1 cellular context compared by ENCODE assay signal in the genomic region with DNA sequence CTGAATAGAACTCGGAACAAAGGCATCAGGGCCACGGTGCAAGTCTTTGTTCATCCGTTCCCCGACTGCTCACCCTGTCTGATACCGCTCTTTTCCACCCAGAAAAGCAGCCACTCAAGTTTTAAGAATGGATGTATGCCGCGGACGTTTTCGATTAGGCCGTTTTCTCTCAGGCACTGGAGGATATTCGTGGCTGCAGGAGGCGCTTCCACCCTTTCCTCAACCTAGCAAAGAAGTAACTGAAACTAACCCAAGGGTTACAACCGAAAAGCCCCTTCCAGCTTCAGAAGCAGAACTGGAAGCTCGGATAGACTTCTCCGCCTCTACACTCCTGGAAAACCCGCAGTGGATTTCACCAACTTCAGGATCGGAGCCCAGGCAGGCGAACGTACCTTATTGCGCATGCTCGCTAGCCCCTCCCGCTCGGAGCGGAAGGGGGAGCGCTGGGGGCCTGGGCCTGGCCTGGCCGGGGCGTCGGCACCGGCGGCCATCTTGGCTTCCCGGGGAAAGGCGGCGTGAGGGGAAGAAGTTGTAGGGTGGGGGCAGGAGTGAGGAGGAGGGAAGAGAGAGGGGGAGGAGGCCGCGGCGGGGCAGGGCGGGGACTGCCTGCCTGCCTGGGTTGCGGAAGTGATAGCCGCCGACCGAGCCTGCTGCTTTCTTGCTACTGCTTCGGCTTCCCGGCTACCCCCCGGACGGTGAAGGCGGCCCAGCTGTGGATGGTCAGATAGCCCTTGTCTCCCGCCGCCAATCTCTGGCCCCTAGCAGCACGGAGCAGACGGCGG.
TF ChIP-seq lines count a peak whose summit lies in the region.

A gene (plus strand): TSS at position 619 of the 782 bp plus-strand sequence. CDS start 191 bp downstream, outside the sequence.

TF ChIP-seq in HepG2, 621 proteins besides CTCF, POLR2A, EP300 and RAD21 (continued from another document and continues in another):
- TF ChIP-seq, protein P1, sequence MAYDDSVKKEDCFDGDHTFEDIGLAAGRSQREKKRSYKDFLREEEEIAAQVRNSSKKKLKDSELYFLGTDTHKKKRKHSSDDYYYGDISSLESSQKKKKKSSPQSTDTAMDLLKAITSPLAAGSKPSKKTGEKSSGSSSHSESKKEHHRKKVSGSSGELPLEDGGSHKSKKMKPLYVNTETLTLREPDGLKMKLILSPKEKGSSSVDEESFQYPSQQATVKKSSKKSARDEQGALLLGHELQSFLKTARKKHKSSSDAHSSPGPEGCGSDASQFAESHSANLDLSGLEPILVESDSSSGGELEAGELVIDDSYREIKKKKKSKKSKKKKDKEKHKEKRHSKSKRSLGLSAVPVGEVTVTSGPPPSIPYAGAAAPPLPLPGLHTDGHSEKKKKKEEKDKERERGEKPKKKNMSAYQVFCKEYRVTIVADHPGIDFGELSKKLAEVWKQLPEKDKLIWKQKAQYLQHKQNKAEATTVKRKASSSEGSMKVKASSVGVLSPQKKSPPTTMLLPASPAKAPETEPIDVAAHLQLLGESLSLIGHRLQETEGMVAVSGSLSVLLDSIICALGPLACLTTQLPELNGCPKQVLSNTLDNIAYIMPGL (CRISPR knock-in tag; IDR thresholded peaks at IDR 0.05; ENCODE audit: borderline replicate concordance in 1 of 2, low read depth in 1 of 2): peak; percentile 79 to 97
- peak; percentile 31; the same call in 1 of the 2 replicates for TF ChIP-seq RARA (CRISPR knock-in tag; IDR thresholded peaks at IDR 0.05)
- TF ChIP-seq RNF2 (conservative IDR thresholded peaks at IDR 0.05; ENCODE audit: low read depth): peak; percentile 79; the same call in 1 of the 2 replicates
- peak; percentile 96 for TF ChIP-seq ZNF878 (CRISPR knock-in tag; IDR thresholded peaks at IDR 0.05)
- TF ChIP-seq, protein P2, sequence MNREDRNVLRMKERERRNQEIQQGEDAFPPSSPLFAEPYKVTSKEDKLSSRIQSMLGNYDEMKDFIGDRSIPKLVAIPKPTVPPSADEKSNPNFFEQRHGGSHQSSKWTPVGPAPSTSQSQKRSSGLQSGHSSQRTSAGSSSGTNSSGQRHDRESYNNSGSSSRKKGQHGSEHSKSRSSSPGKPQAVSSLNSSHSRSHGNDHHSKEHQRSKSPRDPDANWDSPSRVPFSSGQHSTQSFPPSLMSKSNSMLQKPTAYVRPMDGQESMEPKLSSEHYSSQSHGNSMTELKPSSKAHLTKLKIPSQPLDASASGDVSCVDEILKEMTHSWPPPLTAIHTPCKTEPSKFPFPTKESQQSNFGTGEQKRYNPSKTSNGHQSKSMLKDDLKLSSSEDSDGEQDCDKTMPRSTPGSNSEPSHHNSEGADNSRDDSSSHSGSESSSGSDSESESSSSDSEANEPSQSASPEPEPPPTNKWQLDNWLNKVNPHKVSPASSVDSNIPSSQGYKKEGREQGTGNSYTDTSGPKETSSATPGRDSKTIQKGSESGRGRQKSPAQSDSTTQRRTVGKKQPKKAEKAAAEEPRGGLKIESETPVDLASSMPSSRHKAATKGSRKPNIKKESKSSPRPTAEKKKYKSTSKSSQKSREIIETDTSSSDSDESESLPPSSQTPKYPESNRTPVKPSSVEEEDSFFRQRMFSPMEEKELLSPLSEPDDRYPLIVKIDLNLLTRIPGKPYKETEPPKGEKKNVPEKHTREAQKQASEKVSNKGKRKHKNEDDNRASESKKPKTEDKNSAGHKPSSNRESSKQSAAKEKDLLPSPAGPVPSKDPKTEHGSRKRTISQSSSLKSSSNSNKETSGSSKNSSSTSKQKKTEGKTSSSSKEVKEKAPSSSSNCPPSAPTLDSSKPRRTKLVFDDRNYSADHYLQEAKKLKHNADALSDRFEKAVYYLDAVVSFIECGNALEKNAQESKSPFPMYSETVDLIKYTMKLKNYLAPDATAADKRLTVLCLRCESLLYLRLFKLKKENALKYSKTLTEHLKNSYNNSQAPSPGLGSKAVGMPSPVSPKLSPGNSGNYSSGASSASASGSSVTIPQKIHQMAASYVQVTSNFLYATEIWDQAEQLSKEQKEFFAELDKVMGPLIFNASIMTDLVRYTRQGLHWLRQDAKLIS (CRISPR knock-in tag; IDR thresholded peaks at IDR 0.05): peak; percentile 55; the same call in 1 of the 2 replicates
- TF ChIP-seq NR2C2 (CRISPR knock-in tag; IDR thresholded peaks at IDR 0.05; ENCODE audit: borderline replicate concordance): peak; percentile 68
- no peak for TF ChIP-seq SCMH1 (CRISPR knock-in tag; IDR thresholded peaks at IDR 0.05; ENCODE audit: borderline replicate concordance)
- TF ChIP-seq, protein P3, sequence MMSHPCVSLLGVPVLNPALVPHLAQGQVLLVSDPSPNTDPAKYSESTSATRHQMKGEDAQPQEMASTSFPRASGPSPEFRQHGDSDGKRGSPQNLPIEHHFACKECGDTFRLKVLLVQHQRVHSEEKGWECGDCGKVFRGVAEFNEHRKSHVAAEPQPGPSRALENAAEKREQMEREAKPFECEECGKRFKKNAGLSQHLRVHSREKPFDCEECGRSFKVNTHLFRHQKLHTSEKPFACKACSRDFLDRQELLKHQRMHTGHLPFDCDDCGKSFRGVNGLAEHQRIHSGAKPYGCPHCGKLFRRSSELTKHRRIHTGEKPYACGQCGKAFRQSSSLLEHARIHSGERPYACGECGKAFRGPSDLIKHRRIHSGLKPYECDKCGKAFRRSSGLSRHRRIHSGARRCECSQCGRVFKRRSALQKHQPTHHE (CRISPR knock-in tag; IDR thresholded peaks at IDR 0.05; ENCODE audit: borderline replicate concordance): peak; percentile 96
- no peak for TF ChIP-seq KAT2B (IDR thresholded peaks at IDR 0.05; ENCODE audit: borderline replicate concordance, low read depth, low read length)
- TF ChIP-seq, protein P4, sequence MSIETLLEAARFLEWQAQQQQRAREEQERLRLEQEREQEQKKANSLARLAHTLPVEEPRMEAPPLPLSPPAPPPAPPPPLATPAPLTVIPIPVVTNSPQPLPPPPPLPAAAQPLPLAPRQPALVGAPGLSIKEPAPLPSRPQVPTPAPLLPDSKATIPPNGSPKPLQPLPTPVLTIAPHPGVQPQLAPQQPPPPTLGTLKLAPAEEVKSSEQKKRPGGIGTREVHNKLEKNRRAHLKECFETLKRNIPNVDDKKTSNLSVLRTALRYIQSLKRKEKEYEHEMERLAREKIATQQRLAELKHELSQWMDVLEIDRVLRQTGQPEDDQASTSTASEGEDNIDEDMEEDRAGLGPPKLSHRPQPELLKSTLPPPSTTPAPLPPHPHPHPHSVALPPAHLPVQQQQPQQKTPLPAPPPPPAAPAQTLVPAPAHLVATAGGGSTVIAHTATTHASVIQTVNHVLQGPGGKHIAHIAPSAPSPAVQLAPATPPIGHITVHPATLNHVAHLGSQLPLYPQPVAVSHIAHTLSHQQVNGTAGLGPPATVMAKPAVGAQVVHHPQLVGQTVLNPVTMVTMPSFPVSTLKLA (IDR thresholded peaks at IDR 0.05): peak; percentile 59
- peak; percentile 88 for TF ChIP-seq ZNF605 (CRISPR knock-in tag; IDR thresholded peaks at IDR 0.05)
- TF ChIP-seq TP53 (CRISPR knock-in tag; conservative IDR thresholded peaks at IDR 0.05): no peak
- 0 out of 2 replicates have a peak, but pooled peaks have one; percentile 44 for TF ChIP-seq JUND (CRISPR knock-in tag; IDR thresholded peaks at IDR 0.05)
- TF ChIP-seq ZNF737 (CRISPR knock-in tag; IDR thresholded peaks at IDR 0.05; ENCODE audit: borderline replicate concordance): no peak
- peak; percentile 100 for TF ChIP-seq POLR2G (IDR thresholded peaks at IDR 0.05; ENCODE audit: low read depth, low read length)
- TF ChIP-seq ZSCAN12 (CRISPR knock-in tag; IDR thresholded peaks at IDR 0.05): no peak
- peak; percentile 94 for TF ChIP-seq TSC22D2 (CRISPR knock-in tag; IDR thresholded peaks at IDR 0.05; ENCODE audit: borderline replicate concordance)
- TF ChIP-seq, protein P5, sequence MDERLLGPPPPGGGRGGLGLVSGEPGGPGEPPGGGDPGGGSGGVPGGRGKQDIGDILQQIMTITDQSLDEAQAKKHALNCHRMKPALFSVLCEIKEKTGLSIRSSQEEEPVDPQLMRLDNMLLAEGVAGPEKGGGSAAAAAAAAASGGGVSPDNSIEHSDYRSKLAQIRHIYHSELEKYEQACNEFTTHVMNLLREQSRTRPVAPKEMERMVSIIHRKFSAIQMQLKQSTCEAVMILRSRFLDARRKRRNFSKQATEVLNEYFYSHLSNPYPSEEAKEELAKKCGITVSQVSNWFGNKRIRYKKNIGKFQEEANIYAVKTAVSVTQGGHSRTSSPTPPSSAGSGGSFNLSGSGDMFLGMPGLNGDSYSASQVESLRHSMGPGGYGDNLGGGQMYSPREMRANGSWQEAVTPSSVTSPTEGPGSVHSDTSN (CRISPR knock-in tag; IDR thresholded peaks at IDR 0.05): 0 out of 2 replicates have a peak, but pooled peaks have one; percentile 28
- TF ChIP-seq ZNF772 (CRISPR knock-in tag; IDR thresholded peaks at IDR 0.05): peak; percentile 94; the same call in 1 of the 2 replicates
- TF ChIP-seq ZNF644 (CRISPR knock-in tag; IDR thresholded peaks at IDR 0.05; ENCODE audit: low read depth): peak; percentile 85
- TF ChIP-seq ZFP36L2 (CRISPR knock-in tag; IDR thresholded peaks at IDR 0.05): no peak
- TF ChIP-seq, protein P6, sequence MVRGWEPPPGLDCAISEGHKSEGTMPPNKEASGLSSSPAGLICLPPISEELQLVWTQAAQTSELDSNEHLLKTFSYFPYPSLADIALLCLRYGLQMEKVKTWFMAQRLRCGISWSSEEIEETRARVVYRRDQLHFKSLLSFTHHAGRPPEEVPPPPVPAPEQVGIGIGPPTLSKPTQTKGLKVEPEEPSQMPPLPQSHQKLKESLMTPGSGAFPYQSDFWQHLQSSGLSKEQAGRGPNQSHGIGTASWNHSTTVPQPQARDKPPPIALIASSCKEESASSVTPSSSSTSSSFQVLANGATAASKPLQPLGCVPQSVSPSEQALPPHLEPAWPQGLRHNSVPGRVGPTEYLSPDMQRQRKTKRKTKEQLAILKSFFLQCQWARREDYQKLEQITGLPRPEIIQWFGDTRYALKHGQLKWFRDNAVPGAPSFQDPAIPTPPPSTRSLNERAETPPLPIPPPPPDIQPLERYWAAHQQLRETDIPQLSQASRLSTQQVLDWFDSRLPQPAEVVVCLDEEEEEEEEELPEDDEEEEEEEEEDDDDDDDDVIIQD (CRISPR knock-in tag; IDR thresholded peaks at IDR 0.05; ENCODE audit: low read depth): peak; percentile 96
- TF ChIP-seq ZMYM4 (CRISPR knock-in tag; IDR thresholded peaks at IDR 0.05): peak; percentile 99
- TF ChIP-seq, protein P7, sequence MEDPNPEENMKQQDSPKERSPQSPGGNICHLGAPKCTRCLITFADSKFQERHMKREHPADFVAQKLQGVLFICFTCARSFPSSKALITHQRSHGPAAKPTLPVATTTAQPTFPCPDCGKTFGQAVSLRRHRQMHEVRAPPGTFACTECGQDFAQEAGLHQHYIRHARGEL (CRISPR knock-in tag; IDR thresholded peaks at IDR 0.05): peak; percentile 92
- TF ChIP-seq ISX (CRISPR knock-in tag; conservative IDR thresholded peaks at IDR 0.05): no peak
- TF ChIP-seq EED (CRISPR knock-in tag; IDR thresholded peaks at IDR 0.05): no peak; the same call in 1 of the 2 replicates
- TF ChIP-seq RFXANK (CRISPR knock-in tag; IDR thresholded peaks at IDR 0.05): 0 out of 2 replicates have a peak, but pooled peaks have one; percentile 59
- no peak for TF ChIP-seq MAFF (IDR thresholded peaks at IDR 0.05; ENCODE audit: low read depth, low read length)
- TF ChIP-seq ZNF17 (CRISPR knock-in tag; IDR thresholded peaks at IDR 0.05): no peak
- peak; percentile 92 for TF ChIP-seq GABPB1 (CRISPR knock-in tag; IDR thresholded peaks at IDR 0.05)
- TF ChIP-seq JUN (CRISPR knock-in tag; IDR thresholded peaks at IDR 0.05): peak; percentile 14; the same call in 1 of the 2 replicates
- TF ChIP-seq, protein P8, sequence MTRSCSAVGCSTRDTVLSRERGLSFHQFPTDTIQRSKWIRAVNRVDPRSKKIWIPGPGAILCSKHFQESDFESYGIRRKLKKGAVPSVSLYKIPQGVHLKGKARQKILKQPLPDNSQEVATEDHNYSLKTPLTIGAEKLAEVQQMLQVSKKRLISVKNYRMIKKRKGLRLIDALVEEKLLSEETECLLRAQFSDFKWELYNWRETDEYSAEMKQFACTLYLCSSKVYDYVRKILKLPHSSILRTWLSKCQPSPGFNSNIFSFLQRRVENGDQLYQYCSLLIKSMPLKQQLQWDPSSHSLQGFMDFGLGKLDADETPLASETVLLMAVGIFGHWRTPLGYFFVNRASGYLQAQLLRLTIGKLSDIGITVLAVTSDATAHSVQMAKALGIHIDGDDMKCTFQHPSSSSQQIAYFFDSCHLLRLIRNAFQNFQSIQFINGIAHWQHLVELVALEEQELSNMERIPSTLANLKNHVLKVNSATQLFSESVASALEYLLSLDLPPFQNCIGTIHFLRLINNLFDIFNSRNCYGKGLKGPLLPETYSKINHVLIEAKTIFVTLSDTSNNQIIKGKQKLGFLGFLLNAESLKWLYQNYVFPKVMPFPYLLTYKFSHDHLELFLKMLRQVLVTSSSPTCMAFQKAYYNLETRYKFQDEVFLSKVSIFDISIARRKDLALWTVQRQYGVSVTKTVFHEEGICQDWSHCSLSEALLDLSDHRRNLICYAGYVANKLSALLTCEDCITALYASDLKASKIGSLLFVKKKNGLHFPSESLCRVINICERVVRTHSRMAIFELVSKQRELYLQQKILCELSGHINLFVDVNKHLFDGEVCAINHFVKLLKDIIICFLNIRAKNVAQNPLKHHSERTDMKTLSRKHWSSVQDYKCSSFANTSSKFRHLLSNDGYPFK (CRISPR knock-in tag; IDR thresholded peaks at IDR 0.05; ENCODE audit: borderline replicate concordance): peak; percentile 97
- peak; percentile 97 for TF ChIP-seq ZNF749 (CRISPR knock-in tag; IDR thresholded peaks at IDR 0.05; ENCODE audit: borderline replicate concordance)
- TF ChIP-seq PAWR (CRISPR knock-in tag; IDR thresholded peaks at IDR 0.05; ENCODE audit: borderline replicate concordance): no peak
- TF ChIP-seq SOX5 (CRISPR knock-in tag; IDR thresholded peaks at IDR 0.05; ENCODE audit: borderline replicate concordance): peak; percentile 81
- no peak for TF ChIP-seq ADNP (CRISPR knock-in tag; IDR thresholded peaks at IDR 0.05)
- TF ChIP-seq, protein P9, sequence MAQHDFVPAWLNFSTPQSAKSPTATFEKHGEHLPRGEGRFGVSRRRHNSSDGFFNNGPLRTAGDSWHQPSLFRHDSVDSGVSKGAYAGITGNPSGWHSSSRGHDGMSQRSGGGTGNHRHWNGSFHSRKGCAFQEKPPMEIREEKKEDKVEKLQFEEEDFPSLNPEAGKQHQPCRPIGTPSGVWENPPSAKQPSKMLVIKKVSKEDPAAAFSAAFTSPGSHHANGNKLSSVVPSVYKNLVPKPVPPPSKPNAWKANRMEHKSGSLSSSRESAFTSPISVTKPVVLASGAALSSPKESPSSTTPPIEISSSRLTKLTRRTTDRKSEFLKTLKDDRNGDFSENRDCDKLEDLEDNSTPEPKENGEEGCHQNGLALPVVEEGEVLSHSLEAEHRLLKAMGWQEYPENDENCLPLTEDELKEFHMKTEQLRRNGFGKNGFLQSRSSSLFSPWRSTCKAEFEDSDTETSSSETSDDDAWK (CRISPR knock-in tag; IDR thresholded peaks at IDR 0.05): no peak
- peak; percentile 58 for TF ChIP-seq CEBPG (CRISPR knock-in tag; IDR thresholded peaks at IDR 0.05)
- peak; percentile 97 for TF ChIP-seq ZNF124 (CRISPR knock-in tag; IDR thresholded peaks at IDR 0.05)
- peak; percentile 41 for TF ChIP-seq SP2 (CRISPR knock-in tag; IDR thresholded peaks at IDR 0.05)
- no peak for TF ChIP-seq HNRNPUL1 (IDR thresholded peaks at IDR 0.05; ENCODE audit: low read depth, low read length)
- peak; percentile 84; the same call in 1 of the 2 replicates for TF ChIP-seq ZNF672 (CRISPR knock-in tag; IDR thresholded peaks at IDR 0.05)
